In genomic region chr1:14923400-14924011, GRCh38 we compare ENCODE assay signal across 10 cellular contexts.
DNase-seq lines count a peak whose midpoint lies in the region; ATAC-seq and TF ChIP-seq lines count a peak whose summit lies in the region.
"Had no signal": no experiment of that assay in that cellular context is flagged by ENCODE, and none has a peak within 500 bp of the region (broad histone marks: within the 10 kb centered on the region; RNA-seq: fewer than 3 reads in every experiment).

No MANE protein-coding gene starts in this region.

- peaks cover 44% of the 10 kb centered on the region for H4K20me1 ChIP-seq in neural progenitor cell (ENCODE audit: low read depth)

- H3K9me3 ChIP-seq in neural progenitor cell (ENCODE audit: low read depth): no peaks in the 10 kb centered on the region

- H3K79me2 ChIP-seq in neural progenitor cell (ENCODE audit: low read depth): peaks cover 4% of the 10 kb centered on the region

- no peaks in the 10 kb centered on the region for H3K36me3 Mint-ChIP-seq in neural progenitor cell

- no peak overlapping the region for H3K27ac Mint-ChIP-seq in neural progenitor cell

- H3K4me1 ChIP-seq in neural progenitor cell: peaks cover 12% of the 10 kb centered on the region

- H3K4me2 ChIP-seq in neural progenitor cell: peak overlapping the region; percentile 79

- H3K9me3 Mint-ChIP-seq in neural progenitor cell: no peaks in the 10 kb centered on the region

- peak overlapping the region; percentile 43 to 90 for H3K27ac ChIP-seq in coronary artery
- H3K27ac ChIP-seq in neural progenitor cell: no peak overlapping the region

- H3K36me3 ChIP-seq in neural progenitor cell: no peaks in the 10 kb centered on the region

- H3K4me3 ChIP-seq in Jurkat, Clone E6-1 (ENCODE audit: low read length): peak overlapping the region; percentile 25
- H3K4me3 ChIP-seq in coronary artery (peak overlapping the region; percentile 86), neural progenitor cell (peak overlapping the region; percentile 46)

- DNase-seq in AG20443 (ENCODE audit: low spot score) (peak; percentile 24), coronary artery (ENCODE audit: low spot score) (no peak), neural progenitor cell (ENCODE audit: low spot score) (no peak), NCI-H1436 treated with DMSO at 0.1 percent for 48 hours (lab: John Stamatoyannopoulos, UW) (no peak), KBM-7 (no peak)
- DNase-seq in Jurkat, Clone E6-1 (ENCODE audit: low read depth, low spot score): no peak
- DNase-seq: effector memory CD4-positive, alpha-beta T cell; SIG-M5 had no signal

- peaks cover 19% of the 10 kb centered on the region for H3F3A ChIP-seq in neural progenitor cell (ENCODE audit: low read depth)

- ATAC-seq in GM19452 (IDR thresholded peaks at IDR 0.05; ENCODE audit: unreplicated experiment) (no peak), HG03469 (IDR thresholded peaks at IDR 0.05; ENCODE audit: unreplicated experiment) (no peak)

- H3K4me1 Mint-ChIP-seq in neural progenitor cell: peaks cover 44% of the 10 kb centered on the region

- peaks cover 11% of the 10 kb centered on the region for H3K27me3 Mint-ChIP-seq in neural progenitor cell (ENCODE audit: insufficient read depth, low read depth)

- no peak for TF ChIP-seq CTCF in coronary artery (IDR thresholded peaks at IDR 0.05)
- no peak for TF ChIP-seq CTCF in neural progenitor cell (IDR thresholded peaks at IDR 0.05)

- peaks cover 41% of the 10 kb centered on the region for H3K27me3 ChIP-seq in neural progenitor cell

- H3K9ac ChIP-seq in neural progenitor cell: no peak overlapping the region

- peak overlapping the region; percentile 87 for H3K4me3 Mint-ChIP-seq in neural progenitor cell

- H2AFZ ChIP-seq in neural progenitor cell (replicated peaks): no peak overlapping the region

- in situ Hi-C loops in KBM-7 (cut with MboI; ENCODE audit: low pct_unique_long_range_greater_than_20kb, low sequenced_read_pairs): no loop called here

Comparison
In these comparisons a context has a peak if more than half of its experiments do, and no peak if none do; other contexts are left out.
1. H3K4me3 ChIP-seq: peak in every context shown above with its lines; median percentile 86 in coronary artery; 46 in neural progenitor cell; 25 in Jurkat, Clone E6-1.